ENCODE assay signal across 9 cellular contexts in the genomic region with DNA sequence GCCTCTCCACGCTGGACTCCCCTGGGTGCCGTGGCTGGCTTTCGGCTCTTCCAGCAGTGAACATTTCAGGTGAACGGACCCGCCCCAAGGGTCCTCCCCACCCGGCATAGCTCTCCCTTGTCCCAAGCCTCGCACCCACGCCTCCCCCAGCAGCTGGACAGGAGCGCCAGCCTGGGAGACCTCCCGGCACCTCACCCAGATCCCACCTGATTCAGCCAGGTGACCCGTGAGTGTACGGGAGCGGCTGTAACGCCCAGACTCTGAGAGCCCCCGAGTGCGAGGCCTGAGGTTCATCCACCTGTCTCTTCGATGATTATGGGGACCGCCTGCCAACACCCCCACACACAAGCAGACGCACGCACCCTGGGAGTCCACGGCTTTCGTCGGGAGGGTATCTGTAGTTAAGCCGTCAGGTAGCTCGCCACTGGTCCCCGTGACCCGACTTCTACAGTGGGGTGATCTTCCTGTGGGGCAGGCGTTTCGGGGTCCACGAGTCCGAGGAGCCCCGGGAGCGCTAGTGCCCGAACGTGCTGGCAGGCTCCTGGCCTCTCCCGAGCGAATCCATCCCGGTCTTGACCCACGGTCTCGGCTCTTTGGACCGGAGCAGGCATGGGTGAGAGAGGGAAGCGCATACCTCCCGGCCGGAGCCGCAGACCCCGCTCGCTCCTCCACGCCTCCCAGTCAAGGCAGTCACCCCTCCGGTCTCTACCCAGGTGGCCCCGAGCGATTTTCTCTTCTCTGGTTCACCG. TPM values are rescaled to one million over a fixed set of nuclear protein-coding genes. Genes with fewer than 3 reads are reported as not detected.
DNase-seq lines count a peak whose midpoint lies in the region; ATAC-seq lines count a peak whose summit lies in the region.
"Had no signal": no experiment of that assay in that cellular context is flagged by ENCODE, and none has a peak within 500 bp of the region (broad histone marks: within the 10 kb centered on the region; RNA-seq: fewer than 3 reads in every experiment).

No MANE protein-coding gene starts in this region.

- H3K9me3 ChIP-seq in ectodermal cell (ENCODE audit: control insufficient read depth, low read length) (no peaks in the 10 kb centered on the region), neuron (ENCODE audit: low read length) (no peaks in the 10 kb centered on the region)

- H3K27me3 Mint-ChIP-seq in T-cell: peaks cover 6 to 12% of the 10 kb centered on the region in 2 donors

- DNase-seq in G401 (ENCODE audit: low spot score) (peak; percentile 59), T-cell (peak in 9 of 34 experiments; percentile 27 to 50 (median 32)), NCI-H446 (lab: John Stamatoyannopoulos, UW) (no peak), SHP77 treated with DMSO at 0.1 percent for 48 hours (lab: John Stamatoyannopoulos, UW) (no peak), NCI-H2081 treated with DMSO at 0.1 percent for 48 hours (lab: John Stamatoyannopoulos, UW) (no peak)

- H2AFZ ChIP-seq in neuron (ENCODE audit: low read depth, low read length): peak overlapping the region; percentile 65

- 3% methylated on average over 52 of the region's 52 CpGs for WGBS in ectodermal cell, 2 experiments

- H3K4me1 ChIP-seq in ectodermal cell (ENCODE audit: control insufficient read depth, insufficient read depth, low read length) (no peaks in the 10 kb centered on the region), neuron (ENCODE audit: insufficient read depth, low read length) (peaks cover 22% of the 10 kb centered on the region)

- CTCF ChIA-PET in T-cell (lab: Charles Lee): interaction anchor here in 1 of 2 donors (1.2 to 3.8 kb wide), 5 partner anchors 15 to 71 kb away, joined by 3 to 20 read pairs (median 6); partner anchors contain the start of genes RACK1, TRIM41 and TRIM52

- H3K36me3 Mint-ChIP-seq in T-cell: peaks cover 10% of the 10 kb centered on the region

- H3K4me3 Mint-ChIP-seq in T-cell: peak overlapping the region; percentile 94 to 95 (median 94)

- ATAC-seq in T-cell (replicated peaks in 1 of 4): peak; percentile 2 to 7 (median 4)
- no peak for ATAC-seq in HG02840 (IDR thresholded peaks at IDR 0.05; ENCODE audit: low FRiP score, unreplicated experiment)

- peaks cover 0 to 4% (median 0%) of the 10 kb centered on the region in 3 donors for H3K9me3 Mint-ChIP-seq in T-cell

- H3K4me3 ChIP-seq in ectodermal cell (ENCODE audit: insufficient read depth, low read depth, low read length) (peak overlapping the region; percentile 87), neuron (ENCODE audit: low read length) (peak overlapping the region; percentile 71)

- peaks cover 27% of the 10 kb centered on the region for H3K27me3 ChIP-seq in ectodermal cell (ENCODE audit: control insufficient read depth, insufficient read depth, low read length, poor library complexity, severe bottlenecking)
- no peaks in the 10 kb centered on the region for H3K27me3 ChIP-seq in neuron (ENCODE audit: insufficient read depth, low read length)

- H3K27ac ChIP-seq in ectodermal cell (ENCODE audit: insufficient read depth, low read depth, low read length, poor library complexity, severe bottlenecking): no peak overlapping the region

- in situ Hi-C loops in G401 (cut with HindIII; ENCODE audit: low sequenced_read_pairs): no loop called here

- H3K4me1 Mint-ChIP-seq in T-cell: peaks cover 45 to 62% (median 47%) of the 10 kb centered on the region in 3 donors

- H3K36me3 ChIP-seq in ectodermal cell (ENCODE audit: control insufficient read depth, insufficient read depth, low read length): no peaks in the 10 kb centered on the region
- H3K36me3 ChIP-seq in neuron (ENCODE audit: insufficient read depth, low read length): no peaks in the 10 kb centered on the region

- POLR2A ChIA-PET in T-cell (lab: Charles Lee): interaction anchor here (0.6 to 0.9 kb wide), 3 partner anchors 15 to 16 kb away, joined by 3 read pairs; partner anchors contain the start of gene TRIM7 (in 1 of the 2)

- H3K27ac Mint-ChIP-seq in T-cell: peak overlapping the region; percentile 87 to 94

RNA-seq across cellular contexts. Expression of gene TRIM7, which starts 14.9 kb away (rescaled TPM):
- 3.9 and 5.1 TPM in 2 replicates for total RNA-seq in G401 (2014; rRNA removed; shearing (Covaris generic))
- 1 to 10 TPM; 1.6 to 3.1 (median 3.0) TPM for total RNA-seq in T-cell
- not detected for polyA plus RNA-seq in ectodermal cell (2013, experiment 1 of 4)
- not detected for polyA plus RNA-seq in ectodermal cell (2013, experiment 2 of 4)
- not detected for polyA plus RNA-seq in ectodermal cell (2013, experiment 3 of 4)
- polyA plus RNA-seq in ectodermal cell (2013, experiment 4 of 4): not detected

RNA-seq across cellular contexts. Expression of gene TRIM41, which starts 32.9 kb away (rescaled TPM):
- total RNA-seq in G401 (2014; rRNA removed; shearing (Covaris generic)): 23.0 and 27.3 TPM in 2 replicates
- total RNA-seq in T-cell: 10 to 100 TPM; 32.2 to 46.2 (median 36.7) TPM
- 34.7 TPM for polyA plus RNA-seq in ectodermal cell (2013, experiment 1 of 4)
- polyA plus RNA-seq in ectodermal cell (2013, experiment 2 of 4): 33.6 TPM
- 24.6 TPM for polyA plus RNA-seq in ectodermal cell (2013, experiment 3 of 4)
- polyA plus RNA-seq in ectodermal cell (2013, experiment 4 of 4): 32.7 TPM

RNA-seq across cellular contexts. Expression of gene OR2V2, which starts 42.8 kb away (rescaled TPM):
- total RNA-seq in G401 (2014; rRNA removed; shearing (Covaris generic)): not detected in 2 replicates
- not detected for total RNA-seq in T-cell
- polyA plus RNA-seq in ectodermal cell (2013, experiment 1 of 4): not detected
- not detected for polyA plus RNA-seq in ectodermal cell (2013, experiment 2 of 4)
- not detected for polyA plus RNA-seq in ectodermal cell (2013, experiment 3 of 4)
- polyA plus RNA-seq in ectodermal cell (2013, experiment 4 of 4): not detected
- total RNA-seq: LHCN-M2 had no signal

RNA-seq across cellular contexts. Expression of gene RACK1, which starts 53.6 kb away (rescaled TPM):
- total RNA-seq in G401 (2014; rRNA removed; shearing (Covaris generic)): 4,601 and 5,352 TPM in 2 replicates
- 1,000 to 10,000 TPM; 2,132 to 2,437 (median 2,230) TPM for total RNA-seq in T-cell
- polyA plus RNA-seq in ectodermal cell (2013, experiment 1 of 4): 2,522 TPM
- 2,564 TPM for polyA plus RNA-seq in ectodermal cell (2013, experiment 2 of 4)
- polyA plus RNA-seq in ectodermal cell (2013, experiment 3 of 4): 2,558 TPM
- 2,793 TPM for polyA plus RNA-seq in ectodermal cell (2013, experiment 4 of 4)

RNA-seq across cellular contexts. Expression of gene OR2V1, which starts 59.2 kb away (rescaled TPM):
- total RNA-seq in G401 (2014; rRNA removed; shearing (Covaris generic)): not detected in 2 replicates
- total RNA-seq in T-cell: not detected
- not detected for polyA plus RNA-seq in ectodermal cell (2013, experiment 1 of 4)
- not detected for polyA plus RNA-seq in ectodermal cell (2013, experiment 2 of 4)
- not detected for polyA plus RNA-seq in ectodermal cell (2013, experiment 3 of 4)
- not detected for polyA plus RNA-seq in ectodermal cell (2013, experiment 4 of 4)
- total RNA-seq: LHCN-M2 had no signal
